In the genomic region with DNA sequence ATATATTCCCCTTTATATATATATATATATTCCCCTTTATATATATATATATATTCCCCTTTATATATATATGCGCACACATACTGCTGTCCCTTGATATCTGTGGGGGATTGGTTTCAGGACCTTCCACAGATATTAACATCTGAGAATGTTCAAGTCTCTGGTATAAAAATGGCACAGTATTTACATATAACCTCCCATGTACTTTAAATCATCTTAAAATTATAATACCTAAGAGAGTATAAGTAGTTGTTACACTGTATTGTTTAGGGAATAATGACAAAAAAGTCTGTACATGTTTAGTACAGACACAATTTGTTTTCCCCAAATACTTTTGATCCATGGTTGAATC, we compare ENCODE assay signal across 28 cellular contexts. TPM values are rescaled to one million over a fixed set of nuclear protein-coding genes. Genes with fewer than 3 reads are reported as not detected.
DNase-seq lines count a peak whose midpoint lies in the region; ATAC-seq and TF ChIP-seq lines count a peak whose summit lies in the region.
"Had no signal": no experiment of that assay in that cellular context is flagged by ENCODE, and none has a peak within 500 bp of the region (broad histone marks: within the 10 kb centered on the region; RNA-seq: fewer than 3 reads in every experiment).

No MANE protein-coding gene starts in this region.

- ATAC-seq in GM18517 (IDR thresholded peaks at IDR 0.05; ENCODE audit: unreplicated experiment) (peak; percentile 39), GM21390 (IDR thresholded peaks at IDR 0.05; ENCODE audit: unreplicated experiment) (peak; percentile 50), HG02938 (IDR thresholded peaks at IDR 0.05; ENCODE audit: unreplicated experiment) (peak; percentile 30), HG03439 (IDR thresholded peaks at IDR 0.05; ENCODE audit: unreplicated experiment) (peak; percentile 53)
- no peak for ATAC-seq in activated T-helper 17 cell treated with anti-CD3 and anti-CD28 coated beads, Interleukin-2, amount 50 U/mL, for 72 hours (replicated peaks)
- ATAC-seq: A549; activated CD8-positive, alpha-beta T cell treated with anti-CD3 and anti-CD28 coated beads, Interleukin-2, amount 10 ng/mL, durations not matched to agents 7 days and 5 days; activated naive CD4-positive, alpha-beta T cell treated with anti-CD3 and anti-CD28 coated beads, Interleukin-2, amount 50 U/mL, for 72 hours; activated T-cell treated with anti-CD3 and anti-CD28 coated beads, Interleukin-2, amount 50 U/mL, for 72 hours had no signal

- no peak overlapping the region for H3K4me3 Mint-ChIP-seq in activated T-helper 17 cell treated with anti-CD3 and anti-CD28 coated beads, Interleukin-2, amount 50 U/mL, for 72 hours
- H3K4me3 Mint-ChIP-seq: activated CD8-positive, alpha-beta T cell treated with anti-CD3 and anti-CD28 coated beads, Interleukin-2, amount 10 ng/mL, durations not matched to agents 7 days and 5 days; activated T-cell treated with anti-CD3 and anti-CD28 coated beads, Interleukin-2, amount 50 U/mL, for 72 hours; brain; CD14-positive monocyte; naive B cell; stimulated activated naive CD8-positive, alpha-beta T cell treated with anti-CD3 and anti-CD28 coated beads, Interleukin-15, Interleukin-2, amounts not matched to agents 100 ng/mL and 50 ng/mL, for 24 hours; type B pancreatic cell had no signal

- no peaks in the 10 kb centered on the region for H3K36me3 Mint-ChIP-seq in activated T-helper 17 cell treated with anti-CD3 and anti-CD28 coated beads, Interleukin-2, amount 50 U/mL, for 72 hours (ENCODE audit: low read depth)
- H3K36me3 Mint-ChIP-seq: activated naive CD4-positive, alpha-beta T cell treated with anti-CD3 and anti-CD28 coated beads, Interleukin-2, amount 50 U/mL, for 72 hours; brain; CD14-positive monocyte; naive B cell; type B pancreatic cell had no signal

- DNase-seq in SIG-M5 (lab: John Stamatoyannopoulos, UW) = no peak
- DNase-seq in anterior cingulate cortex (lab: John Stamatoyannopoulos, UW) = no peak
- DNase-seq in brain microvascular endothelial cell = no peak
- DNase-seq: activated CD8-positive, alpha-beta T cell treated with anti-CD3 and anti-CD28 coated beads, Interleukin-2, amount 10 ng/mL, durations not matched to agents 7 days and 5 days; activated T-cell treated with anti-CD3 and anti-CD28 coated beads, Interleukin-2, amount 50 U/mL, for 72 hours; cortex of kidney; DMS 273 treated with DMSO at 0.1 percent for 48 hours; GF-D8; hippocampal formation; islet precursor cell; naive B cell; NCI-H526 treated with DMSO at 0.1 percent for 48 hours; OCI-M1 had no signal

- in situ Hi-C loops in brain microvascular endothelial cell (cut with HindIII; ENCODE audit: low pct_ligation_motif_present, low sequenced_read_pairs) = no loop called here

- H3K27me3 Mint-ChIP-seq in activated T-helper 17 cell treated with anti-CD3 and anti-CD28 coated beads, Interleukin-2, amount 50 U/mL, for 72 hours = peaks cover 17% of the 10 kb centered on the region

- H3K27ac Mint-ChIP-seq in activated T-helper 17 cell treated with anti-CD3 and anti-CD28 coated beads, Interleukin-2, amount 50 U/mL, for 72 hours = no peak overlapping the region
- H3K27ac Mint-ChIP-seq: activated CD8-positive, alpha-beta T cell treated with anti-CD3 and anti-CD28 coated beads, Interleukin-2, amount 10 ng/mL, durations not matched to agents 7 days and 5 days; activated naive CD4-positive, alpha-beta T cell treated with anti-CD3 and anti-CD28 coated beads, Interleukin-2, amount 50 U/mL, for 72 hours; activated T-cell treated with anti-CD3 and anti-CD28 coated beads, Interleukin-2, amount 50 U/mL, for 72 hours; brain; CD14-positive monocyte; naive B cell; stimulated activated naive CD8-positive, alpha-beta T cell treated with anti-CD3 and anti-CD28 coated beads, Interleukin-15, Interleukin-2, amounts not matched to agents 100 ng/mL and 50 ng/mL, for 24 hours; type B pancreatic cell had no signal

- no peaks in the 10 kb centered on the region for H3K9me3 Mint-ChIP-seq in activated T-helper 17 cell treated with anti-CD3 and anti-CD28 coated beads, Interleukin-2, amount 50 U/mL, for 72 hours
- H3K9me3 Mint-ChIP-seq: activated naive CD4-positive, alpha-beta T cell treated with anti-CD3 and anti-CD28 coated beads, Interleukin-2, amount 50 U/mL, for 72 hours; activated T-cell treated with anti-CD3 and anti-CD28 coated beads, Interleukin-2, amount 50 U/mL, for 72 hours; brain; naive B cell; stimulated activated naive CD8-positive, alpha-beta T cell treated with anti-CD3 and anti-CD28 coated beads, Interleukin-15, Interleukin-2, amounts not matched to agents 100 ng/mL and 50 ng/mL, for 24 hours; type B pancreatic cell had no signal

- TF ChIP-seq CTCF in brain microvascular endothelial cell (IDR thresholded peaks at IDR 0.05; ENCODE audit: low read depth, low read length, missing control alignments) = no peak

- peaks cover 2% of the 10 kb centered on the region for H3K27me3 ChIP-seq in brain microvascular endothelial cell (replicated peaks)
- H3K27me3 ChIP-seq: SJSA1 had no signal

- H3K27ac ChIP-seq in brain microvascular endothelial cell = no peak overlapping the region
- H3K27ac ChIP-seq: SJSA1 had no signal

- H3K4me3 ChIP-seq in brain microvascular endothelial cell (ENCODE audit: low read depth, low read length) = no peak overlapping the region
- H3K4me3 ChIP-seq: A549, SJSA1 had no signal

- no peaks in the 10 kb centered on the region for H3K36me3 ChIP-seq in brain microvascular endothelial cell (replicated peaks)
- H3K36me3 ChIP-seq: SJSA1 had no signal

- no peaks in the 10 kb centered on the region for H3K4me1 Mint-ChIP-seq in activated T-helper 17 cell treated with anti-CD3 and anti-CD28 coated beads, Interleukin-2, amount 50 U/mL, for 72 hours

RNA-seq across cellular contexts. Expression of a gene that starts 45.8 kb away (rescaled TPM):
- under 1 TPM in 1 of 2 donors, not detected in 1; 0.13 TPM for total RNA-seq in activated T-helper 17 cell treated with anti-CD3 and anti-CD28 coated beads, Interleukin-2, amount 50 U/mL, for 72 hours
- total RNA-seq: activated CD8-positive, alpha-beta T cell treated with anti-CD3 and anti-CD28 coated beads, Interleukin-2, amount 10 ng/mL, durations not matched to agents 7 days and 5 days; fibroblast of villous mesenchyme; osteocyte; T-helper 2 cell treated with Interferon-gamma antibody and Interleukin-4, amounts not matched to agents 100 ng/mL and 5 ng/mL, for 36 hours had no signal
